Comparison of ENCODE assay signal across 9 cellular contexts in genomic region chr6:158854214-158855101, GRCh38. TPM values are rescaled to one million over a fixed set of nuclear protein-coding genes. Genes with fewer than 3 reads are reported as not detected.
DNase-seq lines count a peak whose midpoint lies in the region; ATAC-seq, FAIRE-seq and TF ChIP-seq lines count a peak whose summit lies in the region.
"Had no signal": no experiment of that assay in that cellular context is flagged by ENCODE, and none has a peak within 500 bp of the region (broad histone marks: within the 10 kb centered on the region; RNA-seq: fewer than 3 reads in every experiment).

No MANE protein-coding gene starts in this region.

- H3K27ac Mint-ChIP-seq in osteocyte (ENCODE audit: unreplicated experiment): no peak overlapping the region

- peak; percentile 20 to 28 for DNase-seq in activated CD4-positive, alpha-beta T cell treated with anti-CD3 and anti-CD28 coated beads for 4 hours
- no peak for DNase-seq in activated CD4-positive, alpha-beta T cell treated with anti-CD3 and anti-CD28 coated beads, Interleukin-2, amount 50 U/mL, for 4 hours
- DNase-seq in Panc1 (ENCODE audit: low read depth, low spot score) (no peak), small intestine (no peak), HTR-8/SVneo (ENCODE audit: insufficient read length, low spot score) (no peak), osteocyte (ENCODE audit: extremely low spot score, unreplicated experiment) (no peak)
- peak in 1 of 3 donors; percentile 11 for DNase-seq in effector memory CD4-positive, alpha-beta T cell
- DNase-seq in effector CD8-positive, alpha-beta T cell (lab: John Stamatoyannopoulos, UW): no peak
- DNase-seq: NCI-H1930 had no signal

- in situ Hi-C loops in Panc1 (cut with HindIII; ENCODE audit: low pct_unique_long_range_greater_than_20kb, low sequenced_read_pairs): no loop called here

- intact Hi-C loops in Panc1 (cut with micrococcal nuclease; ENCODE audit: unreplicated experiment): loop anchor here (5.0 kb wide), 1 partner anchor 37 kb away; the partner anchor contains the start of gene EZR

- ATAC-seq in Panc1: no peak

- POLR2A ChIA-PET in Panc1 (lab: Charles Lee): interaction anchor here (0.6 to 1.2 kb wide), 3 partner anchors 15 to 116 kb away, joined by 3 to 4 read pairs (median 3); no protein-coding TSS in a partner anchor

- peaks cover 18% of the 10 kb centered on the region for H3K4me1 Mint-ChIP-seq in osteocyte (ENCODE audit: unreplicated experiment)

- BruUV-seq in Panc1 (replicated peaks; lab: Mats Ljungman, UMichigan): no TSS peak

- H3K4me1 ChIP-seq in Panc1 (ENCODE audit: control insufficient read depth, insufficient read depth, low read length): peaks cover 58% of the 10 kb centered on the region
- peaks cover 51% of the 10 kb centered on the region for H3K4me1 ChIP-seq in effector memory CD4-positive, alpha-beta T cell (ENCODE audit: control insufficient read depth, insufficient read depth, low read length, poor library complexity, severe bottlenecking)
- H3K4me1 ChIP-seq in small intestine (ENCODE audit: control insufficient read depth in 2 of 2, insufficient read depth in 1 of 2, low read depth in 1 of 2, low read length in 1 of 2): peaks cover 12 to 17% of the 10 kb centered on the region in 2 donors

- H3K9me3 Mint-ChIP-seq in osteocyte (ENCODE audit: unreplicated experiment): no peaks in the 10 kb centered on the region

- TF ChIP-seq CTCF in Panc1 (IDR thresholded peaks at IDR 0.05) (no peak), osteocyte (IDR thresholded peaks at IDR 0.05) (no peak)

- H3K4me3 ChIP-seq in Panc1 (ENCODE audit: low read depth in 2 of 2, low read length in 2 of 2) (peak overlapping the region in 1 of 2 experiments; percentile 39; a peak in 1 of 4 replicates), small intestine (ENCODE audit: low read depth in 1 of 2, low read length in 2 of 2) (no peak overlapping the region)
- H3K4me3 ChIP-seq in effector memory CD4-positive, alpha-beta T cell (ENCODE audit: insufficient read depth, low read depth, low read length, poor library complexity, severe bottlenecking): peak overlapping the region; percentile 43

- H3K27ac ChIP-seq in Panc1 (ENCODE audit: low read length) (peak overlapping the region; percentile 66), small intestine (ENCODE audit: low read depth in 1 of 2, low read length in 1 of 2) (peak overlapping the region; percentile 87 to 95)
- H3K27ac ChIP-seq in effector memory CD4-positive, alpha-beta T cell (ENCODE audit: insufficient read depth, low read length, poor library complexity, severe bottlenecking): peak overlapping the region; percentile 93

- 67 to 92% (median 82%) methylated on average over 7 of the region's 7 CpGs for WGBS in small intestine, 3 donors

- CTCF ChIA-PET in Panc1 (lab: Charles Lee): no interaction called here

- FAIRE-seq in small intestine (lab: Jason Lieb, UNC) (no peak), HTR-8/SVneo (lab: Jason Lieb, UNC) (no peak)

- H3K36me3 Mint-ChIP-seq in osteocyte (ENCODE audit: unreplicated experiment): no peaks in the 10 kb centered on the region

- H3K36me3 ChIP-seq in Panc1 (ENCODE audit: control insufficient read depth, insufficient read depth, low read length): no peaks in the 10 kb centered on the region
- no peaks in the 10 kb centered on the region for H3K36me3 ChIP-seq in effector memory CD4-positive, alpha-beta T cell (ENCODE audit: control insufficient read depth, insufficient read depth, low read length)
- H3K36me3 ChIP-seq in small intestine (ENCODE audit: control insufficient read depth in 2 of 2, insufficient read depth in 2 of 2, low read length in 2 of 2): no peaks in the 10 kb centered on the region

- no peaks in the 10 kb centered on the region for H3K9me3 ChIP-seq in Panc1 (ENCODE audit: control insufficient read depth, insufficient read depth, low read depth, low read length)
- H3K9me3 ChIP-seq in effector memory CD4-positive, alpha-beta T cell (ENCODE audit: control insufficient read depth, low read length): no peaks in the 10 kb centered on the region
- H3K9me3 ChIP-seq in small intestine (ENCODE audit: control insufficient read depth, low read depth): no peaks in the 10 kb centered on the region

- H3K4me3 Mint-ChIP-seq in osteocyte (ENCODE audit: unreplicated experiment): no peak overlapping the region

- H3K27me3 ChIP-seq in Panc1 (ENCODE audit: control insufficient read depth, insufficient read depth, low read length): no peaks in the 10 kb centered on the region
- no peaks in the 10 kb centered on the region for H3K27me3 ChIP-seq in effector memory CD4-positive, alpha-beta T cell (replicated peaks; ENCODE audit: control insufficient read depth, insufficient read depth, low read length, poor library complexity, severe bottlenecking)
- no peaks in the 10 kb centered on the region for H3K27me3 ChIP-seq in small intestine (ENCODE audit: control insufficient read depth in 2 of 2, insufficient read depth in 2 of 2, low read length in 2 of 2)

- no peaks in the 10 kb centered on the region for H3K27me3 Mint-ChIP-seq in osteocyte (ENCODE audit: unreplicated experiment)

RNA-seq across cellular contexts. Expression of gene EZR, which starts 35.3 kb away (rescaled TPM):
- 263 TPM for total RNA-seq in Panc1 (2021; ENCODE audit: unreplicated experiment)
- 215 TPM for polyA plus RNA-seq in Panc1 (2012; ENCODE audit: insufficient read length)
- polyA plus RNA-seq in small intestine: 100 to 1,000 TPM; 172 to 755 (median 598) TPM
- 41.1 and 41.4 TPM in 2 replicates for total RNA-seq in osteocyte

Comparison
In these comparisons a context has a peak if more than half of its experiments do, and no peak if none do; other contexts are left out.
1. DNase-seq: peak in activated CD4-positive, alpha-beta T cell treated with anti-CD3 and anti-CD28 coated beads for 4 hours (2 of 2); none in activated CD4-positive, alpha-beta T cell treated with anti-CD3 and anti-CD28 coated beads, Interleukin-2, amount 50 U/mL, for 4 hours (0 of 2), Panc1 (single experiment), small intestine (single experiment), effector CD8-positive, alpha-beta T cell (single experiment), HTR-8/SVneo (single experiment) and osteocyte (single experiment).
2. Peak in every context shown above with its lines, with median percentiles within 50 percentile points of each other: H3K27ac ChIP-seq.